ENCODE assay signal across 21 cellular contexts in genomic region chr16:22688463-22688862, GRCh38.
DNase-seq lines count a peak whose midpoint lies in the region; ATAC-seq, FAIRE-seq and TF ChIP-seq lines count a peak whose summit lies in the region.
"Had no signal": no experiment of that assay in that cellular context is flagged by ENCODE, and none has a peak within 500 bp of the region (broad histone marks: within the 10 kb centered on the region; RNA-seq: fewer than 3 reads in every experiment).

No MANE protein-coding gene starts in this region.

- TF ChIP-seq CTCF in HepG2 (CRISPR knock-in tag; IDR thresholded peaks at IDR 0.05): no peak
- no peak for TF ChIP-seq CTCF in right lobe of liver (IDR thresholded peaks at IDR 0.05)
- no peak for TF ChIP-seq CTCF in HEK293 (tag by site-specific recombination; IDR thresholded peaks at IDR 0.05)

- H3K36me3 ChIP-seq in HepG2 (replicated peaks in 1 of 2; ENCODE audit: control insufficient read depth in 1 of 2, insufficient read depth in 2 of 2, low read length in 2 of 2) (no peaks in the 10 kb centered on the region), right lobe of liver (no peaks in the 10 kb centered on the region), HEK293 (ENCODE audit: control insufficient read depth in 2 of 2, insufficient read depth in 1 of 2, low read length in 2 of 2) (no peaks in the 10 kb centered on the region)
- H3K36me3 ChIP-seq: BLaER1 treated with 17β-estradiol and CSF1 and Interleukin-3, amounts not matched to agents 10 nM and 100 nM had no signal

- CTCF ChIA-PET in HepG2 (lab: Yijun Ruan, JAX; ENCODE audit: low intra/inter-chr PET ratio, low total read pairs): no interaction called here
- CTCF ChIA-PET in HEK293 (lab: Yijun Ruan, JAX): no interaction called here

- in situ Hi-C loops in HepG2 (cut with HindIII; ENCODE audit: extremely low pct_ligation_motif_present, low pct_unique_long_range_greater_than_20kb): no loop called here

- H3K4me1 ChIP-seq in HepG2 (ENCODE audit: insufficient read depth, low read length) (no peaks in the 10 kb centered on the region), right lobe of liver (no peaks in the 10 kb centered on the region), HEK293 (ENCODE audit: control insufficient read depth, insufficient read depth, low read length) (no peaks in the 10 kb centered on the region)
- H3K4me1 ChIP-seq: A549, Caco-2 had no signal

- intact Hi-C loops in HepG2 (cut with micrococcal nuclease; ENCODE audit: unreplicated experiment): no loop called here
- intact Hi-C loops in right lobe of liver (cut with DNase I): no loop called here

- no peak overlapping the region for H3K4me3 ChIP-seq in HepG2 (replicated peaks in 1 of 3; ENCODE audit: insufficient read depth in 1 of 3, low read depth in 2 of 3, low read length in 3 of 3)
- no peak overlapping the region for H3K4me3 ChIP-seq in right lobe of liver
- no peak overlapping the region for H3K4me3 ChIP-seq in HEK293 (ENCODE audit: low read depth, low read length)
- H3K4me3 ChIP-seq: A549; BLaER1 treated with 17β-estradiol and CSF1 and Interleukin-3, amounts not matched to agents 10 nM and 100 nM had no signal

- ATAC-seq in HepG2: no peak
- ATAC-seq in right lobe of liver: no peak
- ATAC-seq in HG03460 (IDR thresholded peaks at IDR 0.05; ENCODE audit: unreplicated experiment): no peak
- ATAC-seq: A549; CD8-positive, alpha-beta T cell had no signal

- H3K9ac ChIP-seq in HepG2 (ENCODE audit: insufficient read depth, low read depth, low read length): no peak overlapping the region
- H3K9ac ChIP-seq: BLaER1 treated with 17β-estradiol and CSF1 and Interleukin-3, amounts not matched to agents 10 nM and 100 nM had no signal

- no peak overlapping the region for H2AFZ ChIP-seq in HepG2 (ENCODE audit: low read length)

- TF ChIP-seq POLR2A in HepG2 (IDR thresholded peaks at IDR 0.05; ENCODE audit: insufficient read depth in 1 of 2, low read depth in 2 of 2, low read length in 2 of 2): no peak
- no peak for TF ChIP-seq POLR2A in right lobe of liver (IDR thresholded peaks at IDR 0.05)

- H3K9me3 ChIP-seq in HepG2 (ENCODE audit: low read length) (peaks cover 9% of the 10 kb centered on the region), right lobe of liver (peaks cover 0 to 9% (median 0%) of the 10 kb centered on the region in 4 donors), HEK293 (ENCODE audit: control insufficient read depth, insufficient read depth, low read depth, low read length) (no peaks in the 10 kb centered on the region)

- no peaks in the 10 kb centered on the region for H4K20me1 ChIP-seq in HepG2 (ENCODE audit: insufficient read depth, low read length)
- H4K20me1 ChIP-seq: BLaER1 treated with 17β-estradiol and CSF1 and Interleukin-3, amounts not matched to agents 10 nM and 100 nM had no signal

- no peaks in the 10 kb centered on the region for H3K79me2 ChIP-seq in HepG2 (ENCODE audit: insufficient read depth, low read length)

- BruUV-seq in HepG2 (replicated peaks; lab: Mats Ljungman, UMichigan): no TSS peak

- TF ChIP-seq EP300 in HepG2 (IDR thresholded peaks at IDR 0.05; ENCODE audit: low read depth in 2 of 2, low read length in 2 of 2): no peak
- TF ChIP-seq EP300 in HepG2 (CRISPR knock-in tag; IDR thresholded peaks at IDR 0.05; ENCODE audit: borderline replicate concordance): no peak

- POLR2A ChIA-PET in HepG2 (lab: Yijun Ruan, JAX) (no interaction called here), HEK293 (lab: Yijun Ruan, JAX) (no interaction called here)

- FAIRE-seq in HepG2 (lab: Jason Lieb, UNC) (no peak), endometrium (lab: Jason Lieb, UNC) (peak; percentile 35)
- FAIRE-seq: A549, D721Med, G401.6, GM12891, GM19239 had no signal

- TF ChIP-seq RAD21 in HepG2 (CRISPR knock-in tag; IDR thresholded peaks at IDR 0.05): no peak

- 27% methylated on average over 2 of the region's 2 CpGs for WGBS in HepG2 (ENCODE audit: low lambda C conversion rate)
- WGBS in right lobe of liver (ENCODE audit: insufficient coverage, low coverage, low lambda C conversion rate, missing lambda C conversion rate): 72% methylated on average over 2 of the region's 2 CpGs

- H3K27ac ChIP-seq in HepG2 (ENCODE audit: extremely low read length, insufficient read depth, low read length): no peak overlapping the region
- H3K27ac ChIP-seq in right lobe of liver: no peak overlapping the region
- H3K27ac ChIP-seq in HEK293 (ENCODE audit: extremely low read depth, low read depth, low read length): no peak overlapping the region
- H3K27ac ChIP-seq: A549; BLaER1 treated with 17β-estradiol and CSF1 and Interleukin-3, amounts not matched to agents 10 nM and 100 nM; C4-2B had no signal

- no peak overlapping the region for H3K4me2 ChIP-seq in HepG2 (ENCODE audit: low read depth, low read length)
- H3K4me2 ChIP-seq: A549; BLaER1 treated with 17β-estradiol and CSF1 and Interleukin-3, amounts not matched to agents 10 nM and 100 nM had no signal

- no peak for DNase-seq in HepG2 (ENCODE audit: low spot score)
- DNase-seq in right lobe of liver: no peak
- DNase-seq in NCI-H1436 (lab: John Stamatoyannopoulos, UW): no peak
- DNase-seq: 8988T; AML-193; Caco-2; Calu3; CD4-positive, alpha-beta T cell; CD8-positive, alpha-beta T cell; DMS79 treated with DMSO at 0.1 percent for 48 hours; GF-D8 had no signal

- H3K27me3 ChIP-seq in HepG2 (ENCODE audit: control insufficient read depth in 1 of 2, insufficient read depth in 2 of 2, low read length in 2 of 2) (peaks cover 0 to 7% of the 10 kb centered on the region in 2 experiments; a peak in 2 of 5 replicates), right lobe of liver (no peaks in the 10 kb centered on the region)
- H3K27me3 ChIP-seq: BLaER1 treated with 17β-estradiol and CSF1 and Interleukin-3, amounts not matched to agents 10 nM and 100 nM had no signal

TF ChIP-seq in HepG2, 621 proteins besides CTCF, POLR2A, EP300 and RAD21:
- TF ChIP-seq TBP (CRISPR knock-in tag; IDR thresholded peaks at IDR 0.05): no peak
- no peak for TF ChIP-seq NR2C2 (CRISPR knock-in tag; IDR thresholded peaks at IDR 0.05; ENCODE audit: borderline replicate concordance)
- TF ChIP-seq KMT2A (CRISPR knock-in tag; IDR thresholded peaks at IDR 0.05): no peak
- no peak for TF ChIP-seq TAF1 (CRISPR knock-in tag; IDR thresholded peaks at IDR 0.05)
- TF ChIP-seq PPARG (CRISPR knock-in tag; conservative IDR thresholded peaks at IDR 0.05): 0 out of 2 replicates have a peak, but pooled peaks have one; percentile 3
- TF ChIP-seq CREM (IDR thresholded peaks at IDR 0.05): no peak
- TF ChIP-seq CREM (CRISPR knock-in tag; IDR thresholded peaks at IDR 0.05): no peak
- no peak for TF ChIP-seq ZNF740 (CRISPR knock-in tag; IDR thresholded peaks at IDR 0.05)
- 0 out of 2 replicates have a peak, but pooled peaks have one; percentile 22 for TF ChIP-seq ZNF503 (CRISPR knock-in tag; IDR thresholded peaks at IDR 0.05)
- no peak for TF ChIP-seq ZNF629 (CRISPR knock-in tag; conservative IDR thresholded peaks at IDR 0.05)

TF ChIP-seq in HEK293, 187 proteins besides CTCF, POLR2A, EP300 and RAD21:
- TF ChIP-seq ZFP3 (tag by site-specific recombination; IDR thresholded peaks at IDR 0.05; ENCODE audit: low read depth) (peak; percentile 67; the same call in 1 of the 2 replicates), ZNF555 (tag by site-specific recombination; conservative IDR thresholded peaks at IDR 0.05) (no peak)
